32 cellular contexts compared by ENCODE assay signal in genomic region chr4:37759833-37760232, GRCh38.
"Had no signal": no experiment of that assay in that cellular context is flagged by ENCODE, and none has a peak within 500 bp of the region (broad histone marks: within the 10 kb centered on the region; RNA-seq: fewer than 3 reads in every experiment).

No MANE protein-coding gene starts in this region.

- H3K27me3 Mint-ChIP-seq: activated CD4-positive, alpha-beta T cell treated with anti-CD3 and anti-CD28 coated beads for 36 hours; activated CD4-positive, alpha-beta T cell treated with anti-CD3 and anti-CD28 coated beads, Interleukin-2, amount 10 ng/mL, durations not matched to agents 24 days and 14 days; activated CD8-positive, alpha-beta memory T cell treated with anti-CD3 and anti-CD28 coated beads, Interleukin-2, amount 10 ng/mL, durations not matched to agents 7 days and 5 days; activated naive CD4-positive, alpha-beta T cell treated with anti-CD3 and anti-CD28 coated beads, Interleukin-2, amount 50 U/mL, for 24 hours; activated naive CD8-positive, alpha-beta T cell treated with anti-CD3 and anti-CD28 coated beads for 36 hours; activated naive CD8-positive, alpha-beta T cell treated with anti-CD3 and anti-CD28 coated beads, Interleukin-2, amount 50 U/mL, for 24 hours had no signal

- H3K36me3 Mint-ChIP-seq: activated CD4-positive, alpha-beta memory T cell treated with anti-CD3 and anti-CD28 coated beads for 36 hours; activated CD8-positive, alpha-beta memory T cell treated with anti-CD3 and anti-CD28 coated beads, Interleukin-2, amount 10 ng/mL, durations not matched to agents 7 days and 5 days; activated naive CD4-positive, alpha-beta T cell treated with anti-CD3 and anti-CD28 coated beads, Interleukin-2, amount 50 U/mL, for 24 hours; activated naive CD8-positive, alpha-beta T cell treated with anti-CD3 and anti-CD28 coated beads for 36 hours had no signal

- H3K27ac Mint-ChIP-seq: activated CD4-positive, alpha-beta memory T cell treated with anti-CD3 and anti-CD28 coated beads for 36 hours; activated CD4-positive, alpha-beta T cell treated with anti-CD3 and anti-CD28 coated beads for 36 hours; activated CD4-positive, alpha-beta T cell treated with anti-CD3 and anti-CD28 coated beads, Interleukin-2, amount 10 ng/mL, durations not matched to agents 24 days and 14 days; activated CD8-positive, alpha-beta memory T cell treated with anti-CD3 and anti-CD28 coated beads, Interleukin-2, amount 10 ng/mL, durations not matched to agents 7 days and 5 days; activated CD8-positive, alpha-beta T cell treated with anti-CD3 and anti-CD28 coated beads, Interleukin-2, amount 10 ng/mL, durations not matched to agents 7 days and 5 days; activated naive CD4-positive, alpha-beta T cell treated with anti-CD3 and anti-CD28 coated beads for 36 hours; activated naive CD4-positive, alpha-beta T cell treated with anti-CD3 and anti-CD28 coated beads, Interleukin-2, amount 50 U/mL, for 24 hours; activated naive CD8-positive, alpha-beta T cell treated with anti-CD3 and anti-CD28 coated beads for 36 hours; activated naive CD8-positive, alpha-beta T cell treated with anti-CD3 and anti-CD28 coated beads, Interleukin-2, amount 50 U/mL, for 24 hours; activated T-helper 1 cell treated with anti-CD3 and anti-CD28 coated beads, Interleukin-12 subunit alpha, Interleukin-12 subunit beta, Interleukin-2, Interleukin-4 antibody, amounts not matched to agents 30 ng/mL and 10 ng/mL and 1 ng/mL, durations not matched to agents 14 hours and 24 hours and 36 hours; activated T-helper 2 cell treated with anti-CD3 and anti-CD28 coated beads, Interferon-gamma antibody, Interleukin-2, Interleukin-4, amounts not matched to agents 10 μg/mL and 5 μg/mL and 100 μg/mL, durations not matched to agents 14 hours and 24 hours and 36 hours; T-helper 17 cell; T-helper 2 cell treated with Interferon-gamma antibody and Interleukin-4, amounts not matched to agents 5 μg/mL and 100 μg/mL, for 36 hours had no signal

- H3K27ac ChIP-seq: adrenal gland, body of pancreas, epithelial cell of prostate, esophagus squamous epithelium, gastroesophageal sphincter had no signal

- H3K27me3 ChIP-seq: adrenal gland, body of pancreas, esophagus squamous epithelium, gastroesophageal sphincter had no signal

- H3K36me3 ChIP-seq: adrenal gland, esophagus squamous epithelium, gastroesophageal sphincter had no signal

- H3K4me3 ChIP-seq: adrenal gland, body of pancreas, esophagus squamous epithelium, gastroesophageal sphincter had no signal

- H3K9me3 ChIP-seq: adrenal gland, body of pancreas, esophagus squamous epithelium, gastroesophageal sphincter had no signal

- H3K4me3 Mint-ChIP-seq: activated CD4-positive, alpha-beta memory T cell treated with anti-CD3 and anti-CD28 coated beads for 36 hours; activated CD4-positive, alpha-beta T cell treated with anti-CD3 and anti-CD28 coated beads for 36 hours; activated CD4-positive, alpha-beta T cell treated with anti-CD3 and anti-CD28 coated beads, Interleukin-2, amount 10 ng/mL, durations not matched to agents 24 days and 14 days; activated CD8-positive, alpha-beta memory T cell treated with anti-CD3 and anti-CD28 coated beads, Interleukin-2, amount 10 ng/mL, durations not matched to agents 7 days and 5 days; activated CD8-positive, alpha-beta T cell treated with anti-CD3 and anti-CD28 coated beads, Interleukin-2, amount 10 ng/mL, durations not matched to agents 7 days and 5 days; activated naive CD4-positive, alpha-beta T cell treated with anti-CD3 and anti-CD28 coated beads for 36 hours; activated naive CD4-positive, alpha-beta T cell treated with anti-CD3 and anti-CD28 coated beads, Interleukin-2, amount 50 U/mL, for 24 hours; activated naive CD8-positive, alpha-beta T cell treated with anti-CD3 and anti-CD28 coated beads for 36 hours; activated naive CD8-positive, alpha-beta T cell treated with anti-CD3 and anti-CD28 coated beads, Interleukin-2, amount 50 U/mL, for 24 hours; activated T-helper 1 cell treated with anti-CD3 and anti-CD28 coated beads, Interleukin-12 subunit alpha, Interleukin-12 subunit beta, Interleukin-2, Interleukin-4 antibody, amounts not matched to agents 30 ng/mL and 10 ng/mL and 1 ng/mL, durations not matched to agents 14 hours and 24 hours and 36 hours; T-helper 17 cell; T-helper 2 cell treated with Interferon-gamma antibody and Interleukin-4, amounts not matched to agents 5 μg/mL and 100 μg/mL, for 36 hours had no signal

- ATAC-seq: activated CD4-positive, alpha-beta T cell treated with anti-CD3 and anti-CD28 coated beads for 36 hours; activated CD8-positive, alpha-beta memory T cell treated with anti-CD3 and anti-CD28 coated beads, Interleukin-2, amount 10 ng/mL, durations not matched to agents 7 days and 5 days; activated CD8-positive, alpha-beta T cell treated with anti-CD3 and anti-CD28 coated beads, Interleukin-2, amount 10 ng/mL, durations not matched to agents 7 days and 5 days; activated naive CD8-positive, alpha-beta T cell treated with anti-CD3 and anti-CD28 coated beads, Interleukin-2, amount 50 U/mL, for 24 hours; gastroesophageal sphincter; T-helper 17 cell had no signal

- H3K9me3 Mint-ChIP-seq: activated CD4-positive, alpha-beta memory T cell treated with anti-CD3 and anti-CD28 coated beads for 36 hours; activated CD4-positive, alpha-beta T cell treated with anti-CD3 and anti-CD28 coated beads, Interleukin-2, amount 10 ng/mL, durations not matched to agents 24 days and 14 days; activated naive CD4-positive, alpha-beta T cell treated with anti-CD3 and anti-CD28 coated beads for 36 hours; activated naive CD4-positive, alpha-beta T cell treated with anti-CD3 and anti-CD28 coated beads, Interleukin-2, amount 50 U/mL, for 24 hours; activated naive CD8-positive, alpha-beta T cell treated with anti-CD3 and anti-CD28 coated beads for 36 hours; activated naive CD8-positive, alpha-beta T cell treated with anti-CD3 and anti-CD28 coated beads, Interleukin-2, amount 50 U/mL, for 24 hours; activated T-helper 1 cell treated with anti-CD3 and anti-CD28 coated beads, Interleukin-12 subunit alpha, Interleukin-12 subunit beta, Interleukin-2, Interleukin-4 antibody, amounts not matched to agents 30 ng/mL and 10 ng/mL and 1 ng/mL, durations not matched to agents 14 hours and 24 hours and 36 hours; activated T-helper 2 cell treated with anti-CD3 and anti-CD28 coated beads, Interferon-gamma antibody, Interleukin-2, Interleukin-4, amounts not matched to agents 10 μg/mL and 5 μg/mL and 100 μg/mL, durations not matched to agents 14 hours and 24 hours and 36 hours; T-helper 2 cell treated with Interferon-gamma antibody and Interleukin-4, amounts not matched to agents 5 μg/mL and 100 μg/mL, for 36 hours had no signal

- DNase-seq: activated CD4-positive, alpha-beta memory T cell treated with anti-CD3 and anti-CD28 coated beads for 36 hours; activated CD4-positive, alpha-beta T cell treated with anti-CD3 and anti-CD28 coated beads for 36 hours; activated CD4-positive, alpha-beta T cell treated with anti-CD3 and anti-CD28 coated beads, Interleukin-2, amount 10 ng/mL, durations not matched to agents 24 days and 14 days; activated CD4-positive, CD25-positive, alpha-beta regulatory T cell; activated CD4-positive, CD25-positive, alpha-beta regulatory T cell treated with anti-CD3 and anti-CD28 coated beads, Interleukin-2, amount 50 U/mL, for 72 hours; activated CD8-positive, alpha-beta memory T cell treated with anti-CD3 and anti-CD28 coated beads, Interleukin-2, amount 10 ng/mL, durations not matched to agents 7 days and 5 days; activated CD8-positive, alpha-beta memory T cell treated with anti-CD3 and anti-CD28 coated beads, Interleukin-2, amount 50 U/mL, for 4 hours; activated CD8-positive, alpha-beta T cell treated with anti-CD3 and anti-CD28 coated beads, Interleukin-2, amount 10 ng/mL, durations not matched to agents 7 days and 5 days; activated effector memory CD4-positive, alpha-beta T cell treated with anti-CD3 and anti-CD28 coated beads, Interleukin-2, amount 50 U/mL, for 16 hours; activated naive CD4-positive, alpha-beta T cell treated with anti-CD3 and anti-CD28 coated beads for 36 hours; activated naive CD8-positive, alpha-beta T cell treated with anti-CD3 and anti-CD28 coated beads for 36 hours; activated naive CD8-positive, alpha-beta T cell treated with anti-CD3 and anti-CD28 coated beads, Interleukin-2, amount 50 U/mL, for 24 hours; activated T-cell treated with anti-CD3 and anti-CD28 coated beads, Interleukin-2, amount 50 U/mL, for 1 hour; activated T-cell treated with anti-CD3 and anti-CD28 coated beads, Interleukin-2, amount 50 U/mL, for 48 hours; adrenal gland; amygdala; aorta; body of pancreas; caudate nucleus; cortex of kidney; effector CD8-positive, alpha-beta T cell; esophagus squamous epithelium; foreskin melanocyte; T-helper 1 cell; T-helper 17 cell; T1000 had no signal
